Comparison of ENCODE assay signal across 8 cellular contexts in genomic region chr19:12064266-12065099, GRCh38. TPM values are rescaled to one million over a fixed set of nuclear protein-coding genes. Genes with fewer than 3 reads are reported as not detected.
DNase-seq lines count a peak whose midpoint lies in the region; ATAC-seq, FAIRE-seq and TF ChIP-seq lines count a peak whose summit lies in the region.

Gene ZNF844, plus strand, starts transcription at chr19:12064731. Its CDS starts 143 bp downstream, at chr19:12064874.

- no peaks in the 10 kb centered on the region for H3K9me2 ChIP-seq in PC-3 (replicated peaks; ENCODE audit: low read length)

- H3F3A ChIP-seq in PC-3 (ENCODE audit: low read length, unreplicated experiment): no peaks in the 10 kb centered on the region

- TF ChIP-seq CTCF in PC-3 (conservative IDR thresholded peaks at IDR 0.05; ENCODE audit: low read depth, low read length) (no peak), fibroblast of mammary gland (conservative IDR thresholded peaks at IDR 0.05; ENCODE audit: control insufficient read depth, insufficient read depth, low read depth, low read length) (no peak)

- no TSS peak for BruUV-seq in PC-3 (replicated peaks; lab: Mats Ljungman, UMichigan)

- peak within 1 kb of the TSS; percentile 71 for H3K4me2 ChIP-seq in PC-3 (ENCODE audit: low read length)

- no peak within 1 kb of the TSS for H3K27ac Mint-ChIP-seq in activated T-helper 2 cell treated with anti-CD3 and anti-CD28 coated beads, Interferon-gamma antibody, Interleukin-2, Interleukin-4, amounts not matched to agents 10 μg/mL and 5 μg/mL and 100 μg/mL, durations not matched to agents 14 hours and 24 hours and 36 hours
- peak within 1 kb of the TSS; percentile 92 to 95 (median 94) for H3K27ac Mint-ChIP-seq in naive B cell

- peaks cover 5% of the 10 kb centered on the region for H3K36me3 Mint-ChIP-seq in activated T-helper 2 cell treated with anti-CD3 and anti-CD28 coated beads, Interferon-gamma antibody, Interleukin-2, Interleukin-4, amounts not matched to agents 10 μg/mL and 5 μg/mL and 100 μg/mL, durations not matched to agents 14 hours and 24 hours and 36 hours (ENCODE audit: low read depth)
- H3K36me3 Mint-ChIP-seq in naive B cell: peaks cover 0 to 7% of the 10 kb centered on the region in 2 donors

- H3K9me3 ChIP-seq in PC-3 (ENCODE audit: low read length): peaks cover 16% of the 10 kb centered on the region

- H3K4me1 ChIP-seq in PC-3 (ENCODE audit: insufficient read depth, low read length): no peaks in the 10 kb centered on the region

- peak within 1 kb of the TSS; percentile 79 for H3K4me3 Mint-ChIP-seq in activated T-helper 2 cell treated with anti-CD3 and anti-CD28 coated beads, Interferon-gamma antibody, Interleukin-2, Interleukin-4, amounts not matched to agents 10 μg/mL and 5 μg/mL and 100 μg/mL, durations not matched to agents 14 hours and 24 hours and 36 hours (ENCODE audit: low read depth)
- H3K4me3 Mint-ChIP-seq in naive B cell: peak within 1 kb of the TSS; percentile 92 to 97 (median 95)

- intact Hi-C loops in PC-3 (cut with micrococcal nuclease): no loop called here
- intact Hi-C loops in activated T-helper 2 cell treated with anti-CD3 and anti-CD28 coated beads, Interferon-gamma antibody, Interleukin-2, Interleukin-4, amounts not matched to agents 10 μg/mL and 5 μg/mL and 100 μg/mL, durations not matched to agents 14 hours and 24 hours and 36 hours (cut with micrococcal nuclease): no loop called here

- H3K27ac ChIP-seq in PC-3 (ENCODE audit: low read length): peak within 1 kb of the TSS; percentile 10

- CTCF ChIA-PET in PC-3 (lab: Charles Lee) (no interaction called here), HEK293T (lab: Yijun Ruan, JAX) (no interaction called here)

- H3K9ac ChIP-seq in PC-3 (ENCODE audit: low read length): peak within 1 kb of the TSS; percentile 72

- peaks cover under 1% of the 10 kb centered on the region for H3K4me1 Mint-ChIP-seq in activated T-helper 2 cell treated with anti-CD3 and anti-CD28 coated beads, Interferon-gamma antibody, Interleukin-2, Interleukin-4, amounts not matched to agents 10 μg/mL and 5 μg/mL and 100 μg/mL, durations not matched to agents 14 hours and 24 hours and 36 hours (ENCODE audit: low read depth)
- H3K4me1 Mint-ChIP-seq in naive B cell: peaks cover 4 to 22% (median 17%) of the 10 kb centered on the region in 3 donors

- H4K20me1 ChIP-seq in PC-3 (ENCODE audit: low read length): no peaks in the 10 kb centered on the region

- DNase-seq in GM12891 (ENCODE audit: insufficient read length, low spot score) (peak; percentile 80), PC-3 (peak; percentile 89), fibroblast of mammary gland (ENCODE audit: low read depth) (peak; percentile 83), naive B cell (peak; percentile 79), HEK293T (ENCODE audit: extremely low spot score) (no peak)
- peak; percentile 43 for DNase-seq in activated T-helper 2 cell treated with anti-CD3 and anti-CD28 coated beads, Interferon-gamma antibody, Interleukin-2, Interleukin-4, amounts not matched to agents 10 μg/mL and 5 μg/mL and 100 μg/mL, durations not matched to agents 14 hours and 24 hours and 36 hours (ENCODE audit: low spot score)
- peak; percentile 55 for DNase-seq in stimulated activated CD8-positive, alpha-beta memory T cell treated with anti-CD3 and anti-CD28 coated beads, Interleukin-7, amount 100 ng/mL, for 24 hours (ENCODE audit: low read depth)

- FAIRE-seq in GM12891 (lab: Jason Lieb, UNC): peak; percentile 92

- H3K9me3 Mint-ChIP-seq in activated T-helper 2 cell treated with anti-CD3 and anti-CD28 coated beads, Interferon-gamma antibody, Interleukin-2, Interleukin-4, amounts not matched to agents 10 μg/mL and 5 μg/mL and 100 μg/mL, durations not matched to agents 14 hours and 24 hours and 36 hours: peaks cover 12% of the 10 kb centered on the region
- peaks cover 0 to 10% (median 2%) of the 10 kb centered on the region in 7 donors for H3K9me3 Mint-ChIP-seq in naive B cell

- H3K4me3 ChIP-seq in PC-3 (ENCODE audit: low read length): peak within 1 kb of the TSS; percentile 90
- peak within 1 kb of the TSS; percentile 91 for H3K4me3 ChIP-seq in fibroblast of mammary gland (ENCODE audit: control insufficient read depth, low read depth, low read length)

- peaks cover 19% of the 10 kb centered on the region for H3K79me2 ChIP-seq in PC-3 (ENCODE audit: low read length)

- peaks cover 15% of the 10 kb centered on the region for H3K36me3 ChIP-seq in PC-3 (ENCODE audit: low read depth, low read length)

- TF ChIP-seq POLR2A in GM12891 (IDR thresholded peaks at IDR 0.05; ENCODE audit: low read depth, low read length): peak; percentile 77

- peak within 1 kb of the TSS; percentile 86 for H2AFZ ChIP-seq in PC-3 (ENCODE audit: low read length)

- ATAC-seq in HG03025 (IDR thresholded peaks at IDR 0.05; ENCODE audit: low FRiP score, unreplicated experiment): peak; percentile 73
- ATAC-seq in PC-3: peak; percentile 95
- ATAC-seq in naive B cell (ENCODE audit: low read depth in 2 of 2): peak; percentile 93 to 94

- H3K27me3 ChIP-seq in PC-3 (ENCODE audit: low read length): no peaks in the 10 kb centered on the region

- no peaks in the 10 kb centered on the region for H3K27me3 Mint-ChIP-seq in activated T-helper 2 cell treated with anti-CD3 and anti-CD28 coated beads, Interferon-gamma antibody, Interleukin-2, Interleukin-4, amounts not matched to agents 10 μg/mL and 5 μg/mL and 100 μg/mL, durations not matched to agents 14 hours and 24 hours and 36 hours (ENCODE audit: low read depth)
- no peaks in the 10 kb centered on the region for H3K27me3 Mint-ChIP-seq in naive B cell

- POLR2A ChIA-PET in PC-3 (lab: Charles Lee; ENCODE audit: unreplicated experiment) (no interaction called here), HEK293T (lab: Yijun Ruan, JAX) (no interaction called here)

TF ChIP-seq in GM12891, 5 proteins besides CTCF, POLR2A, EP300 and RAD21:
- TF ChIP-seq TAF1 (IDR thresholded peaks at IDR 0.05; ENCODE audit: low read depth, low read length) (peak; percentile 48; the same call in 1 of the 2 replicates), POU2F2 (IDR thresholded peaks at IDR 0.05; ENCODE audit: low read depth, low read length) (no peak), POLR2AphosphoS5 (IDR thresholded peaks at IDR 0.05; ENCODE audit: low read depth, low read length) (peak; percentile 68)

TF ChIP-seq in HEK293T, 16 proteins besides CTCF, POLR2A, EP300 and RAD21:
- TF ChIP-seq BHLHE40 (IDR thresholded peaks at IDR 0.05; ENCODE audit: borderline replicate concordance) (no peak), PKNOX1 (IDR thresholded peaks at IDR 0.05) (no peak), LEF1 (IDR thresholded peaks at IDR 0.05; ENCODE audit: borderline replicate concordance) (no peak), SUZ12 (IDR thresholded peaks at IDR 0.05) (no peak), SP1 (IDR thresholded peaks at IDR 0.05) (no peak), ELF4 (IDR thresholded peaks at IDR 0.05) (no peak), ARNT (IDR thresholded peaks at IDR 0.05) (no peak), FOXK2 (IDR thresholded peaks at IDR 0.05) (no peak), ZNF384 (IDR thresholded peaks at IDR 0.05) (no peak)

RNA-seq across cellular contexts. Expression of gene ZNF844, which starts in this region (rescaled TPM):
- polyA plus RNA-seq in GM12891 (2012; ENCODE audit: low read depth, missing spikeins): 1.6 TPM
- 4.0 and 4.7 TPM in 2 replicates for total RNA-seq in PC-3 (2014; rRNA removed)
- total RNA-seq in activated T-helper 2 cell treated with anti-CD3 and anti-CD28 coated beads, Interferon-gamma antibody, Interleukin-2, Interleukin-4, amounts not matched to agents 10 μg/mL and 5 μg/mL and 100 μg/mL, durations not matched to agents 14 hours and 24 hours and 36 hours: 1.7 and 2.0 TPM in 2 replicates
- 10 to 100 TPM in 5 of 6 donors, 1 to 10 TPM in 1; 6.5 to 44.1 (median 19.2) TPM for polyA plus RNA-seq in naive B cell (ENCODE audit: low read depth in 6 of 6)
